24 cellular contexts compared by ENCODE assay signal in the genomic region with DNA sequence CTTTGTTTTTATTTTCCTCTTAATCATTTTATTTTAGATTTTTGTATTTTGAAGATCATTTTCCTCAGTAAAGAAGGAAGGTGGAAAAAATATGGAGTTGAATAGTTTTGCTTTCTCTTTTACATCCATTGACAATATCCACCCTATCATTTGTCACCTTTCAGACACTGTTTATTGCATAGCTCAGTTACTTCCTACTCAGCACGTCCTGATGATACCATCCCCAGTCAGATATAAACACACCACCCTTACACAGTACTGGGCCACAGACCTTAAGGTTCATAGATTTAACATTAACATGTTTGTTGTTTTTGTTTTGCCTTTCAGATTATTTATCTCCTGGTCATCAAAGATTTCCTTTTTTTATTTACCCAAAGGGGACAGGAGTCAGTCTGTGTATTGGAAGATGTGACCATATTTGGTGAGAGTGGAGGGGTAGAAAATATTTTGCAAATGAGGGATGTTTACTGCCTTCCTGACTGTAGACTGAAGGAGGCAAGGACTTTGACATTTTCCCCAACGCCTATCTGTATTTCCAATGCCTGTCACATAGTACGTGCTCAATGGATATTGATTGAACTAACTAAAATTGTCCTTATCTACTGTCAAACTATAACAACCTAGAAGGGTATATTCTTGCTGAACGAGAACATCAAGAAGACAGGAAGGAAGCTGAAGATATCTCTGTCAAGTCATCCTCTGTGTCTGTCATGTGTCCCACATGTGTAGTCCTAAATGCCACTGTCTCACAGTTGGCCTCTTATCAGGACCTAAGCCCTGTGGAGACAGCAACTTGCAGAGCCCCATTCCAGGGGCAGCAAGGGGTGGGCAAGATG. TPM values are rescaled to one million over a fixed set of nuclear protein-coding genes. Genes with fewer than 3 reads are reported as not detected.
DNase-seq lines count a peak whose midpoint lies in the region; ATAC-seq and TF ChIP-seq lines count a peak whose summit lies in the region.
"Had no signal": no experiment of that assay in that cellular context is flagged by ENCODE, and none has a peak within 500 bp of the region (broad histone marks: within the 10 kb centered on the region; RNA-seq: fewer than 3 reads in every experiment).

No MANE protein-coding gene starts in this region.

- no peaks in the 10 kb centered on the region for H4K20me1 ChIP-seq in Karpas-422 (ENCODE audit: insufficient read depth, low read depth, low read length)

- no peak overlapping the region for H2AFZ ChIP-seq in Karpas-422 (ENCODE audit: low read length)

- CTCF ChIA-PET in RWPE1 (lab: Yijun Ruan, JAX) = no interaction called here

- H3K9ac ChIP-seq in Karpas-422 (ENCODE audit: low read length) (no peak overlapping the region), colonic mucosa (ENCODE audit: low read depth in 2 of 2, low read length in 2 of 2) (no peak overlapping the region)

- H3K9me3 Mint-ChIP-seq in activated T-cell treated with anti-CD3 and anti-CD28 coated beads, Interleukin-2, amount 50 U/mL, for 24 hours = peaks cover 11% of the 10 kb centered on the region
- no peaks in the 10 kb centered on the region for H3K9me3 Mint-ChIP-seq in central memory CD8-positive, alpha-beta T cell
- H3K9me3 Mint-ChIP-seq in natural killer cell treated with Interleukin-12 subunit alpha and Interleukin-12 subunit beta and Interleukin-15 and Interleukin-18, amount 100 ng/mL, for 72 hours = peaks cover 6% of the 10 kb centered on the region

- intact Hi-C loops in colonic mucosa (cut with DNase I) = no loop called here

- H3K9me3 ChIP-seq in Karpas-422 (ENCODE audit: low read length) = no peaks in the 10 kb centered on the region
- no peaks in the 10 kb centered on the region for H3K9me3 ChIP-seq in colonic mucosa
- H3K9me3 ChIP-seq: HAP-1, SJSA1 had no signal

- H3K36me3 ChIP-seq in Karpas-422 (ENCODE audit: insufficient read depth, low read length) (peaks cover 41% of the 10 kb centered on the region), colonic mucosa (no peaks in the 10 kb centered on the region)
- H3K36me3 ChIP-seq: uterus had no signal

- no peak for TF ChIP-seq CTCF in RWPE1 (conservative IDR thresholded peaks at IDR 0.05; ENCODE audit: low read depth)
- no peak for TF ChIP-seq CTCF in colonic mucosa (IDR thresholded peaks at IDR 0.05)

- H3K4me1 ChIP-seq in Karpas-422 (ENCODE audit: low read length) (no peaks in the 10 kb centered on the region), colonic mucosa (no peaks in the 10 kb centered on the region)
- H3K4me1 ChIP-seq: ascending aorta, HAP-1, SJSA1, uterus had no signal

- H3K27ac Mint-ChIP-seq in activated T-cell treated with anti-CD3 and anti-CD28 coated beads, Interleukin-2, amount 50 U/mL, for 24 hours = peak overlapping the region; percentile 48
- H3K27ac Mint-ChIP-seq in central memory CD8-positive, alpha-beta T cell (ENCODE audit: low read depth) = peak overlapping the region; percentile 10
- H3K27ac Mint-ChIP-seq in natural killer cell treated with Interleukin-12 subunit alpha and Interleukin-12 subunit beta and Interleukin-15 and Interleukin-18, amount 100 ng/mL, for 72 hours = peak overlapping the region; percentile 24 to 27
- H3K27ac Mint-ChIP-seq: B cell had no signal

- DNase-seq in activated T-cell treated with anti-CD3 and anti-CD28 coated beads, Interleukin-2, amount 50 U/mL, for 24 hours = no peak
- no peak for DNase-seq in activated T-cell treated with anti-CD3 and anti-CD28 coated beads, Interleukin-2, amount 50 U/mL, for 48 hours
- peak; percentile 27 for DNase-seq in Karpas-422
- DNase-seq in central memory CD8-positive, alpha-beta T cell (ENCODE audit: low spot score in 2 of 2) = no peak
- DNase-seq in natural killer cell treated with Interleukin-12 subunit alpha and Interleukin-12 subunit beta and Interleukin-15 and Interleukin-18, amount 100 ng/mL, for 72 hours (ENCODE audit: low spot score) = no peak
- no peak for DNase-seq in RWPE1 (ENCODE audit: low spot score)
- no peak for DNase-seq in colonic mucosa
- DNase-seq: activated CD4-positive, alpha-beta T cell treated with anti-CD3 and anti-CD28 coated beads, Interleukin-2, amount 50 U/mL, for 4 hours; central memory CD4-positive, alpha-beta T cell; DND-41; IMR-90; NCI-H1105; NCI-H1930; NCI-H526; stimulated activated CD4-positive, alpha-beta T cell treated with anti-CD3 and anti-CD28 coated beads, Interleukin-2, amount 100 ng/mL, for 24 hours; T-helper 1 cell; uterus had no signal

- peaks cover 45% of the 10 kb centered on the region for H3K4me1 Mint-ChIP-seq in activated T-cell treated with anti-CD3 and anti-CD28 coated beads, Interleukin-2, amount 50 U/mL, for 24 hours (ENCODE audit: low read depth)
- H3K4me1 Mint-ChIP-seq in central memory CD8-positive, alpha-beta T cell = peaks cover 54% of the 10 kb centered on the region
- H3K4me1 Mint-ChIP-seq in natural killer cell treated with Interleukin-12 subunit alpha and Interleukin-12 subunit beta and Interleukin-15 and Interleukin-18, amount 100 ng/mL, for 72 hours (ENCODE audit: low read depth in 2 of 2) = peaks cover 23 to 28% of the 10 kb centered on the region in 2 donors
- H3K4me1 Mint-ChIP-seq: B cell had no signal

- peaks cover 96% of the 10 kb centered on the region for H3K36me3 Mint-ChIP-seq in activated T-cell treated with anti-CD3 and anti-CD28 coated beads, Interleukin-2, amount 50 U/mL, for 24 hours (ENCODE audit: low read depth)
- H3K36me3 Mint-ChIP-seq in central memory CD8-positive, alpha-beta T cell (ENCODE audit: insufficient read depth) = peaks cover 44% of the 10 kb centered on the region
- peaks cover 52% of the 10 kb centered on the region for H3K36me3 Mint-ChIP-seq in natural killer cell treated with Interleukin-12 subunit alpha and Interleukin-12 subunit beta and Interleukin-15 and Interleukin-18, amount 100 ng/mL, for 72 hours

- POLR2A ChIA-PET in RWPE1 (lab: Yijun Ruan, JAX; ENCODE audit: low non-redundant PET) = no interaction called here

- no peak overlapping the region for H3K4me3 ChIP-seq in Karpas-422 (ENCODE audit: low read length)
- H3K4me3 ChIP-seq in colonic mucosa = no peak overlapping the region
- H3K4me3 ChIP-seq: ascending aorta, HAP-1, SJSA1, skin epidermis, uterus had no signal

- no peaks in the 10 kb centered on the region for H3K9me2 ChIP-seq in Karpas-422 (replicated peaks; ENCODE audit: insufficient read depth, low read length)

- no peak overlapping the region for H3K4me3 Mint-ChIP-seq in activated T-cell treated with anti-CD3 and anti-CD28 coated beads, Interleukin-2, amount 50 U/mL, for 24 hours
- no peak overlapping the region for H3K4me3 Mint-ChIP-seq in central memory CD8-positive, alpha-beta T cell
- no peak overlapping the region for H3K4me3 Mint-ChIP-seq in natural killer cell treated with Interleukin-12 subunit alpha and Interleukin-12 subunit beta and Interleukin-15 and Interleukin-18, amount 100 ng/mL, for 72 hours
- H3K4me3 Mint-ChIP-seq: B cell had no signal

- no peaks in the 10 kb centered on the region for H3K27me3 Mint-ChIP-seq in activated T-cell treated with anti-CD3 and anti-CD28 coated beads, Interleukin-2, amount 50 U/mL, for 24 hours
- H3K27me3 Mint-ChIP-seq in central memory CD8-positive, alpha-beta T cell = no peaks in the 10 kb centered on the region
- H3K27me3 Mint-ChIP-seq in natural killer cell treated with Interleukin-12 subunit alpha and Interleukin-12 subunit beta and Interleukin-15 and Interleukin-18, amount 100 ng/mL, for 72 hours = no peaks in the 10 kb centered on the region
- H3K27me3 Mint-ChIP-seq: B cell had no signal

- H3K79me2 ChIP-seq in Karpas-422 (ENCODE audit: low read length) = peaks cover 8% of the 10 kb centered on the region

- H3K27me3 ChIP-seq in Karpas-422 (ENCODE audit: low read length) (no peaks in the 10 kb centered on the region), colonic mucosa (no peaks in the 10 kb centered on the region)
- H3K27me3 ChIP-seq: ascending aorta, SJSA1, uterus had no signal

- H3K27ac ChIP-seq in Karpas-422 (ENCODE audit: low read length) (no peak overlapping the region), RWPE1 (no peak overlapping the region), colonic mucosa (no peak overlapping the region)
- H3K27ac ChIP-seq: ascending aorta, SJSA1, skin epidermis, uterus, VCaP had no signal

- no peak overlapping the region for H3K4me2 ChIP-seq in Karpas-422 (ENCODE audit: low read depth, low read length, poor library complexity, severe bottlenecking)

- no peak for ATAC-seq in central memory CD8-positive, alpha-beta T cell (replicated peaks; ENCODE audit: extremely low read depth, poor library complexity, severe bottlenecking)
- ATAC-seq in natural killer cell treated with Interleukin-12 subunit alpha and Interleukin-12 subunit beta and Interleukin-15 and Interleukin-18, amount 100 ng/mL, for 72 hours = no peak
- ATAC-seq in HG03432 (IDR thresholded peaks at IDR 0.05; ENCODE audit: unreplicated experiment) = no peak

RNA-seq across cellular contexts. Expression of a gene that starts 15.6 kb away (rescaled TPM):
- 16.4 and 21.4 TPM in 2 replicates for total RNA-seq in Karpas-422 (2014; rRNA removed; shearing (Covaris generic); ENCODE audit: low replicate concordance)
- 10 to 100 TPM; 19.6 to 32.8 TPM for total RNA-seq in natural killer cell treated with Interleukin-12 subunit alpha and Interleukin-12 subunit beta and Interleukin-15 and Interleukin-18, amount 100 ng/mL, for 72 hours
- total RNA-seq in colonic mucosa = 10 to 100 TPM; 23.3 to 37.3 TPM
